1 cellular context compared by ENCODE assay signal in the genomic region with DNA sequence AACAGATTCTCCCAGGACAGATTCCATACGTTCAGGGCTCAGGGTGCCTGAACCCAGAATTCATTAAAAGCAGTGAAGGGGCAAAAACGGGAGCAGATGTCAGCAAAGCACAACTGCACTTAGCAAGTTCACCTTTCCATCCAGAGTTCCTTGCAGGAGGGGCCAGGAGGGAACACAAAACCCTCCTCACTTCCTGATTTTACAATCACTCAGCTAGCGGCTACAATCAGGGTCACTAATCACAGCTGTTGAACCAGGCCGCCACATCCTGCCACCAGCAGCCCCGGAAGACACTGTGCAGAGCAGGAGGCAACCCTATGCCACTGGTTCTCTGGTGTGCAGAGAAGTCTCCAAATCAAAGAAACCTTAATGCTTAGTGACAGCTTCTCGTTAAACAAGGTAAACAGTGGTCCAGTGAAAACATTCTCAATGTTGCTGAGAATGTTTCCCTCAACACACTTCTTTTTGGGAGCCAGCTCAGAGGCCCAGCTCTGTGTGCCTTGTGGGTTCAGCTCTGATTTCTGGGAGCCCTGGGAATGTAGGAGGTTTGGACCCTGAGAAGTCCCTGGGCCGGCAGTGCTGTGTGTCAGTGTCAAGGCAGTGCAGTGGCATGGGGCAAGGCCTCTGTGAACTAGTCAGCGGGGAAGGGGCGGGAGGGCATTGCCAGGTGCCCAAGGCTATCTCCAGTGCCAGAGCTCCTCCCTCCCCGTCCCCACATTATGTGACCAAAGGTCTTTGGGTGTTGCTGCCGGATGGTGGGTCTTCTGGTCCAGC.
TF ChIP-seq lines count a peak whose summit lies in the region.

No MANE protein-coding gene starts in this region.

TF ChIP-seq in HepG2, 621 proteins besides CTCF, POLR2A, EP300 and RAD21 (continued from another document):
- TF ChIP-seq, protein P1, sequence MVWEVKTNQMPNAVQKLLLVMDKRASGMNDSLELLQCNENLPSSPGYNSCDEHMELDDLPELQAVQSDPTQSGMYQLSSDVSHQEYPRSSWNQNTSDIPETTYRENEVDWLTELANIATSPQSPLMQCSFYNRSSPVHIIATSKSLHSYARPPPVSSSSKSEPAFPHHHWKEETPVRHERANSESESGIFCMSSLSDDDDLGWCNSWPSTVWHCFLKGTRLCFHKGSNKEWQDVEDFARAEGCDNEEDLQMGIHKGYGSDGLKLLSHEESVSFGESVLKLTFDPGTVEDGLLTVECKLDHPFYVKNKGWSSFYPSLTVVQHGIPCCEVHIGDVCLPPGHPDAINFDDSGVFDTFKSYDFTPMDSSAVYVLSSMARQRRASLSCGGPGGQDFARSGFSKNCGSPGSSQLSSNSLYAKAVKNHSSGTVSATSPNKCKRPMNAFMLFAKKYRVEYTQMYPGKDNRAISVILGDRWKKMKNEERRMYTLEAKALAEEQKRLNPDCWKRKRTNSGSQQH (CRISPR knock-in tag; IDR thresholded peaks at IDR 0.05; ENCODE audit: low read depth), result peak; percentile 64; the same call in 1 of the 2 replicates
- TF ChIP-seq ZNF264 (CRISPR knock-in tag; IDR thresholded peaks at IDR 0.05), result peak; percentile 99
- TF ChIP-seq, protein P2, sequence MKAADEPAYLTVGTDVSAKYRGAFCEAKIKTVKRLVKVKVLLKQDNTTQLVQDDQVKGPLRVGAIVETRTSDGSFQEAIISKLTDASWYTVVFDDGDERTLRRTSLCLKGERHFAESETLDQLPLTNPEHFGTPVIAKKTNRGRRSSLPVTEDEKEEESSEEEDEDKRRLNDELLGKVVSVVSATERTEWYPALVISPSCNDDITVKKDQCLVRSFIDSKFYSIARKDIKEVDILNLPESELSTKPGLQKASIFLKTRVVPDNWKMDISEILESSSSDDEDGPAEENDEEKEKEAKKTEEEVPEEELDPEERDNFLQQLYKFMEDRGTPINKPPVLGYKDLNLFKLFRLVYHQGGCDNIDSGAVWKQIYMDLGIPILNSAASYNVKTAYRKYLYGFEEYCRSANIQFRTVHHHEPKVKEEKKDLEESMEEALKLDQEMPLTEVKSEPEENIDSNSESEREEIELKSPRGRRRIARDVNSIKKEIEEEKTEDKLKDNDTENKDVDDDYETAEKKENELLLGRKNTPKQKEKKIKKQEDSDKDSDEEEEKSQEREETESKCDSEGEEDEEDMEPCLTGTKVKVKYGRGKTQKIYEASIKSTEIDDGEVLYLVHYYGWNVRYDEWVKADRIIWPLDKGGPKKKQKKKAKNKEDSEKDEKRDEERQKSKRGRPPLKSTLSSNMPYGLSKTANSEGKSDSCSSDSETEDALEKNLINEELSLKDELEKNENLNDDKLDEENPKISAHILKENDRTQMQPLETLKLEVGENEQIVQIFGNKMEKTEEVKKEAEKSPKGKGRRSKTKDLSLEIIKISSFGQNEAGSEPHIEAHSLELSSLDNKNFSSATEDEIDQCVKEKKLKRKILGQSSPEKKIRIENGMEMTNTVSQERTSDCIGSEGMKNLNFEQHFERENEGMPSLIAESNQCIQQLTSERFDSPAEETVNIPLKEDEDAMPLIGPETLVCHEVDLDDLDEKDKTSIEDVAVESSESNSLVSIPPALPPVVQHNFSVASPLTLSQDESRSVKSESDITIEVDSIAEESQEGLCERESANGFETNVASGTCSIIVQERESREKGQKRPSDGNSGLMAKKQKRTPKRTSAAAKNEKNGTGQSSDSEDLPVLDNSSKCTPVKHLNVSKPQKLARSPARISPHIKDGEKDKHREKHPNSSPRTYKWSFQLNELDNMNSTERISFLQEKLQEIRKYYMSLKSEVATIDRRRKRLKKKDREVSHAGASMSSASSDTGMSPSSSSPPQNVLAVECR (CRISPR knock-in tag; IDR thresholded peaks at IDR 0.05; ENCODE audit: borderline replicate concordance), result peak; percentile 56; the same call in 1 of the 2 replicates
- TF ChIP-seq ZNF12 (CRISPR knock-in tag; IDR thresholded peaks at IDR 0.05), result peak; percentile 7; the same call in 1 of the 2 replicates
- TF ChIP-seq, protein P3, sequence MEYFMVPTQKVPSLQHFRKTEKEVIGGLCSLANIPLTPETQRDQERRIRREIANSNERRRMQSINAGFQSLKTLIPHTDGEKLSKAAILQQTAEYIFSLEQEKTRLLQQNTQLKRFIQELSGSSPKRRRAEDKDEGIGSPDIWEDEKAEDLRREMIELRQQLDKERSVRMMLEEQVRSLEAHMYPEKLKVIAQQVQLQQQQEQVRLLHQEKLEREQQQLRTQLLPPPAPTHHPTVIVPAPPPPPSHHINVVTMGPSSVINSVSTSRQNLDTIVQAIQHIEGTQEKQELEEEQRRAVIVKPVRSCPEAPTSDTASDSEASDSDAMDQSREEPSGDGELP (IDR thresholded peaks at IDR 0.05; ENCODE audit: borderline replicate concordance, low read depth), result peak; percentile 90; the same call in 1 of the 2 replicates
- 0 out of 2 replicates have a peak, but pooled peaks have one; percentile 47 for TF ChIP-seq ZNF598 (CRISPR knock-in tag; IDR thresholded peaks at IDR 0.05; ENCODE audit: borderline replicate concordance)
- peak; percentile 61; the same call in 1 of the 2 replicates for TF ChIP-seq ISL2 (CRISPR knock-in tag; IDR thresholded peaks at IDR 0.05)
- TF ChIP-seq ARNTL (CRISPR knock-in tag; IDR thresholded peaks at IDR 0.05), result peak; percentile 10; the same call in 1 of the 2 replicates
- TF ChIP-seq NFATC3 (CRISPR knock-in tag; IDR thresholded peaks at IDR 0.05), result 0 out of 2 replicates have a peak, but pooled peaks have one; percentile 37
- no peak; the same call in 1 of the 2 replicates for TF ChIP-seq ZNF569 (CRISPR knock-in tag; IDR thresholded peaks at IDR 0.05; ENCODE audit: borderline replicate concordance)
- TF ChIP-seq, protein P4, sequence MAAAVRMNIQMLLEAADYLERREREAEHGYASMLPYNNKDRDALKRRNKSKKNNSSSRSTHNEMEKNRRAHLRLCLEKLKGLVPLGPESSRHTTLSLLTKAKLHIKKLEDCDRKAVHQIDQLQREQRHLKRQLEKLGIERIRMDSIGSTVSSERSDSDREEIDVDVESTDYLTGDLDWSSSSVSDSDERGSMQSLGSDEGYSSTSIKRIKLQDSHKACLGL (CRISPR knock-in tag; IDR thresholded peaks at IDR 0.05), result 0 out of 2 replicates have a peak, but pooled peaks have one; percentile 24
- TF ChIP-seq ZNF615 (CRISPR knock-in tag; IDR thresholded peaks at IDR 0.05; ENCODE audit: borderline replicate concordance), result peak; percentile 65; the same call in 1 of the 2 replicates
- TF ChIP-seq ZNF3 (CRISPR knock-in tag; IDR thresholded peaks at IDR 0.05), result no peak
- peak; percentile 59; the same call in 1 of the 2 replicates for TF ChIP-seq ELF4 (CRISPR knock-in tag; IDR thresholded peaks at IDR 0.05; ENCODE audit: borderline replicate concordance)
- TF ChIP-seq ZNF354B (CRISPR knock-in tag; IDR thresholded peaks at IDR 0.05), result no peak
- TF ChIP-seq ELF3 (CRISPR knock-in tag; IDR thresholded peaks at IDR 0.05), result peak; percentile 82
- TF ChIP-seq, protein P5, sequence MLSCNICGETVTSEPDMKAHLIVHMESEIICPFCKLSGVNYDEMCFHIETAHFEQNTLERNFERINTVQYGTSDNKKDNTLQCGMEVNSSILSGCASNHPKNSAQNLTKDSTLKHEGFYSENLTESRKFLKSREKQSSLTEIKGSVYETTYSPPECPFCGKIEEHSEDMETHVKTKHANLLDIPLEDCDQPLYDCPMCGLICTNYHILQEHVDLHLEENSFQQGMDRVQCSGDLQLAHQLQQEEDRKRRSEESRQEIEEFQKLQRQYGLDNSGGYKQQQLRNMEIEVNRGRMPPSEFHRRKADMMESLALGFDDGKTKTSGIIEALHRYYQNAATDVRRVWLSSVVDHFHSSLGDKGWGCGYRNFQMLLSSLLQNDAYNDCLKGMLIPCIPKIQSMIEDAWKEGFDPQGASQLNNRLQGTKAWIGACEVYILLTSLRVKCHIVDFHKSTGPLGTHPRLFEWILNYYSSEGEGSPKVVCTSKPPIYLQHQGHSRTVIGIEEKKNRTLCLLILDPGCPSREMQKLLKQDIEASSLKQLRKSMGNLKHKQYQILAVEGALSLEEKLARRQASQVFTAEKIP (CRISPR knock-in tag; IDR thresholded peaks at IDR 0.05; ENCODE audit: borderline replicate concordance), result no peak
- no peak for TF ChIP-seq ZNF17 (CRISPR knock-in tag; IDR thresholded peaks at IDR 0.05)
- TF ChIP-seq HNF4G (IDR thresholded peaks at IDR 0.05; ENCODE audit: borderline replicate concordance, low read depth, low read length), result peak; percentile 16; the same call in 1 of the 2 replicates
- no peak for TF ChIP-seq HNF4G (CRISPR knock-in tag; IDR thresholded peaks at IDR 0.05; ENCODE audit: borderline replicate concordance, low read depth)
- TF ChIP-seq, protein P6, sequence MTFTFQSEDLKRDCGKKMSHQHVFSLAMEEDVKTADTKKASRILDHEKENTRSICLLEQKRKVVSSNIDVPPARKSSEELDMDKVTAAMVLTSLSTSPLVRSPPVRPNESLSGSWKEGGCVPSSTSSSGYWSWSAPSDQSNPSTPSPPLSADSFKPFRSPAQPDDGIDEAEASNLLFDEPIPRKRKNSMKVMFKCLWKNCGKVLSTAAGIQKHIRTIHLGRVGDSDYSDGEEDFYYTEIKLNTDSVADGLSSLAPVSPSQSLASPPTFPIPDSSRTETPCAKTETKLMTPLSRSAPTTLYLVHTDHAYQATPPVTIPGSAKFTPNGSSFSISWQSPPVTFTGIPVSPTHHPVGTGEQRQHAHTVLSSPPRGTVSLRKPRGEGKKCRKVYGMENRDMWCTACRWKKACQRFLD (CRISPR knock-in tag; IDR thresholded peaks at IDR 0.05; ENCODE audit: borderline replicate concordance), result 0 out of 2 replicates have a peak, but pooled peaks have one; percentile 27
- peak; percentile 61; the same call in 1 of the 2 replicates for TF ChIP-seq SNAPC2 (CRISPR knock-in tag; IDR thresholded peaks at IDR 0.05)
- TF ChIP-seq, protein P7, sequence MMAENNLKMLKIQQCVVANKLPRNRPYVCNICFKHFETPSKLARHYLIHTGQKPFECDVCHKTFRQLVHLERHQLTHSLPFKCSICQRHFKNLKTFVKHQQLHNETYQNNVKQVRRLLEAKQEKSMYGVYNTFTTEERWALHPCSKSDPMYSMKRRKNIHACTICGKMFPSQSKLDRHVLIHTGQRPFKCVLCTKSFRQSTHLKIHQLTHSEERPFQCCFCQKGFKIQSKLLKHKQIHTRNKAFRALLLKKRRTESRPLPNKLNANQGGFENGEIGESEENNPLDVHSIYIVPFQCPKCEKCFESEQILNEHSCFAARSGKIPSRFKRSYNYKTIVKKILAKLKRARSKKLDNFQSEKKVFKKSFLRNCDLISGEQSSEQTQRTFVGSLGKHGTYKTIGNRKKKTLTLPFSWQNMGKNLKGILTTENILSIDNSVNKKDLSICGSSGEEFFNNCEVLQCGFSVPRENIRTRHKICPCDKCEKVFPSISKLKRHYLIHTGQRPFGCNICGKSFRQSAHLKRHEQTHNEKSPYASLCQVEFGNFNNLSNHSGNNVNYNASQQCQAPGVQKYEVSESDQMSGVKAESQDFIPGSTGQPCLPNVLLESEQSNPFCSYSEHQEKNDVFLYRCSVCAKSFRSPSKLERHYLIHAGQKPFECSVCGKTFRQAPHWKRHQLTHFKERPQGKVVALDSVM (CRISPR knock-in tag; IDR thresholded peaks at IDR 0.05), result peak; percentile 33; the same call in 1 of the 2 replicates
- TF ChIP-seq SAP130 (CRISPR knock-in tag; IDR thresholded peaks at IDR 0.05; ENCODE audit: low read depth), result peak; percentile 71; the same call in 1 of the 2 replicates
- TF ChIP-seq ETV5 (CRISPR knock-in tag; IDR thresholded peaks at IDR 0.05; ENCODE audit: borderline replicate concordance), result peak; percentile 68; the same call in 1 of the 2 replicates
- peak; percentile 21; the same call in 1 of the 2 replicates for TF ChIP-seq NCOA2 (CRISPR knock-in tag; IDR thresholded peaks at IDR 0.05)
- no peak for TF ChIP-seq ZFAT (CRISPR knock-in tag; conservative IDR thresholded peaks at IDR 0.05)
- TF ChIP-seq ZNF143 (CRISPR knock-in tag; IDR thresholded peaks at IDR 0.05), result peak; percentile 53; the same call in 1 of the 2 replicates
- TF ChIP-seq, protein P8, sequence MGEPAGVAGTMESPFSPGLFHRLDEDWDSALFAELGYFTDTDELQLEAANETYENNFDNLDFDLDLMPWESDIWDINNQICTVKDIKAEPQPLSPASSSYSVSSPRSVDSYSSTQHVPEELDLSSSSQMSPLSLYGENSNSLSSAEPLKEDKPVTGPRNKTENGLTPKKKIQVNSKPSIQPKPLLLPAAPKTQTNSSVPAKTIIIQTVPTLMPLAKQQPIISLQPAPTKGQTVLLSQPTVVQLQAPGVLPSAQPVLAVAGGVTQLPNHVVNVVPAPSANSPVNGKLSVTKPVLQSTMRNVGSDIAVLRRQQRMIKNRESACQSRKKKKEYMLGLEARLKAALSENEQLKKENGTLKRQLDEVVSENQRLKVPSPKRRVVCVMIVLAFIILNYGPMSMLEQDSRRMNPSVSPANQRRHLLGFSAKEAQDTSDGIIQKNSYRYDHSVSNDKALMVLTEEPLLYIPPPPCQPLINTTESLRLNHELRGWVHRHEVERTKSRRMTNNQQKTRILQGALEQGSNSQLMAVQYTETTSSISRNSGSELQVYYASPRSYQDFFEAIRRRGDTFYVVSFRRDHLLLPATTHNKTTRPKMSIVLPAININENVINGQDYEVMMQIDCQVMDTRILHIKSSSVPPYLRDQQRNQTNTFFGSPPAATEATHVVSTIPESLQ (CRISPR knock-in tag; conservative IDR thresholded peaks at IDR 0.05), result no peak
- peak; percentile 44 for TF ChIP-seq SALL1 (CRISPR knock-in tag; IDR thresholded peaks at IDR 0.05)
- peak; percentile 34; the same call in 1 of the 2 replicates for TF ChIP-seq ZNF292 (CRISPR knock-in tag; IDR thresholded peaks at IDR 0.05; ENCODE audit: borderline replicate concordance, low read depth)
- peak; percentile 54; the same call in 1 of the 2 replicates for TF ChIP-seq ZNF430 (CRISPR knock-in tag; IDR thresholded peaks at IDR 0.05)
